ENCODE assay signal across 15 cellular contexts in the genomic region with DNA sequence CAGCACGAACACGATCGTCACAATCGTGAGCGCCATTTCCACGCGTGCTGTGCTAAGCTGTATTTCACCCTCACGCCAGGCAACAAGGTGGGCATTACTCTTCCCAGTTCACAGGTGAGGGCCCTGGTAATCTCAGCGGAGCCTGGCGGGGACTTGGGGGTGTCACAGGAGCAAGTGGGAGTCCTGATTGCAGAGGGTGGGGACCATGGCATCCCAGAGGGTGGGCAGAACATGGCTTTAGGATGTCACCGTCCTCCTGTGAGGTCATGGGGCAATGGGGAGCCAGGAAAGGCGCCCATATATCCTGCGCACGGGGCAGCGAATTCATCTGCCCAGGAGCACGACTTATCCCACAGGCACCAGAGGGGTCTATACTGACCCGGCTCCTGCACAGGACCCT.
DNase-seq lines count a peak whose midpoint lies in the region; ATAC-seq, FAIRE-seq and TF ChIP-seq lines count a peak whose summit lies in the region.
"Had no signal": no experiment of that assay in that cellular context is flagged by ENCODE, and none has a peak within 500 bp of the region (broad histone marks: within the 10 kb centered on the region; RNA-seq: fewer than 3 reads in every experiment).

No MANE protein-coding gene starts in this region.

- H2BK120ac ChIP-seq in H1 (replicated peaks; ENCODE audit: low read depth, low read length), result no peak overlapping the region

- no peak overlapping the region for H3K23ac ChIP-seq in H1 (ENCODE audit: insufficient read length)

- no peak overlapping the region for H2AK5ac ChIP-seq in H1 (ENCODE audit: low read depth, low read length)

- H3K9me3 ChIP-seq in BLaER1 (no peaks in the 10 kb centered on the region), H1 (ENCODE audit: insufficient read depth in 2 of 2, low read depth in 1 of 2, low read length in 1 of 2) (no peaks in the 10 kb centered on the region), spleen (peaks cover 0 to 5% (median 0%) of the 10 kb centered on the region in 8 donors)
- H3K9me3 ChIP-seq in CD4-positive, alpha-beta T cell (ENCODE audit: control insufficient read depth, low read length), result no peaks in the 10 kb centered on the region

- FAIRE-seq in H1 (lab: Jason Lieb, UNC), result no peak
- FAIRE-seq: A204.1, GM19239, HepG2 had no signal

- no peak overlapping the region for H2BK12ac ChIP-seq in H1 (ENCODE audit: low read depth, low read length)

- H3K4me3 ChIP-seq in BLaER1 (no peak overlapping the region), H1 (ENCODE audit: extremely low read depth in 1 of 4, insufficient read depth in 2 of 4, low read depth in 3 of 4, low read length in 4 of 4) (no peak overlapping the region), spleen (no peak overlapping the region)

- peaks cover 14% of the 10 kb centered on the region for H3K4me1 ChIP-seq in BLaER1
- peaks cover 0 to 6% (median 1%) of the 10 kb centered on the region in 4 experiments; a peak in 3 of 7 replicates for H3K4me1 ChIP-seq in H1 (replicated peaks in 1 of 4; ENCODE audit: control insufficient read depth in 3 of 4, insufficient read depth in 4 of 4, low read length in 3 of 4)
- no peaks in the 10 kb centered on the region for H3K4me1 ChIP-seq in spleen

- no peak for ATAC-seq in CD4-positive, alpha-beta T cell (ENCODE audit: poor library complexity)
- ATAC-seq: HepG2 had no signal

- no peak overlapping the region for H2BK5ac ChIP-seq in H1 (ENCODE audit: low read depth, low read length)

- no peak overlapping the region for H3K9ac ChIP-seq in BLaER1
- no peak overlapping the region for H3K9ac ChIP-seq in H1 (replicated peaks in 1 of 4; ENCODE audit: extremely low read depth in 1 of 4, low read depth in 3 of 4, low read length in 3 of 4)

- H3K4me2 ChIP-seq in BLaER1 (peak overlapping the region; percentile 45), H1 (ENCODE audit: insufficient read depth in 1 of 2, low read depth in 2 of 2, low read length in 2 of 2) (no peak overlapping the region)

- no peaks in the 10 kb centered on the region for H3K79me2 ChIP-seq in H1 (ENCODE audit: control insufficient read depth in 1 of 2, insufficient read depth in 2 of 2, low read length in 2 of 2)

- H2BK20ac ChIP-seq in H1 (ENCODE audit: low read length), result no peak overlapping the region

- H3K23me2 ChIP-seq in H1 (ENCODE audit: low read depth, low read length), result peaks cover 14% of the 10 kb centered on the region; the same call in 1 of the 2 replicates

- H4K8ac ChIP-seq in H1 (ENCODE audit: extremely low read depth, insufficient read depth, low read length), result no peak overlapping the region

- H3K79me1 ChIP-seq in H1 (ENCODE audit: low read depth, low read length), result no peaks in the 10 kb centered on the region

- intact Hi-C loops in CD4-positive, alpha-beta T cell (cut with DNase I, micrococcal nuclease), result no loop called here
- intact Hi-C loops in spleen (cut with DNase I; ENCODE audit: low total_unique reads), result no loop called here

- POLR2A ChIA-PET in CD4-positive, alpha-beta T cell (lab: Charles Lee), result interaction anchor here (0.8 to 3.6 kb wide), 4 partner anchors 25 to 355 kb away, joined by 3 to 30 read pairs (median 4); no protein-coding TSS in a partner anchor
- POLR2A ChIA-PET in H1 (lab: Charles Lee; ENCODE audit: partially characterized antibody), result no interaction called here

- H3K4me3 Mint-ChIP-seq in CD4-positive, alpha-beta T cell, result peak overlapping the region; percentile 69
- H3K4me3 Mint-ChIP-seq: B cell, CD14-positive monocyte had no signal

- H3K27me3 Mint-ChIP-seq in CD4-positive, alpha-beta T cell, result no peaks in the 10 kb centered on the region
- H3K27me3 Mint-ChIP-seq: B cell had no signal

- H3K9me3 Mint-ChIP-seq in CD4-positive, alpha-beta T cell, result no peaks in the 10 kb centered on the region

- no peak for TF ChIP-seq POLR2A in H1 (IDR thresholded peaks at IDR 0.05; ENCODE audit: control extremely low read depth in 1 of 2, low read depth in 2 of 2, low read length in 2 of 2)
- TF ChIP-seq POLR2A in spleen (IDR thresholded peaks at IDR 0.05), result no peak

- no peak overlapping the region for H3K56ac ChIP-seq in H1 (replicated peaks; ENCODE audit: insufficient read length, low read depth, low read length)

- no peaks in the 10 kb centered on the region for H3K27me3 ChIP-seq in BLaER1
- H3K27me3 ChIP-seq in CD4-positive, alpha-beta T cell (ENCODE audit: control insufficient read depth, insufficient read depth, low read length), result no peaks in the 10 kb centered on the region
- H3K27me3 ChIP-seq in H1 (replicated peaks in 1 of 4; ENCODE audit: control insufficient read depth in 3 of 4, extremely low read depth in 1 of 4, insufficient read depth in 3 of 4, low read length in 3 of 4), result no peaks in the 10 kb centered on the region
- peaks cover 0 to 15% (median 0%) of the 10 kb centered on the region in 7 donors for H3K27me3 ChIP-seq in spleen (replicated peaks in 1 of 7)

- TF ChIP-seq EP300 in H1 (IDR thresholded peaks at IDR 0.05; ENCODE audit: borderline replicate concordance in 1 of 2, low read depth in 2 of 2, low read length in 2 of 2), result no peak

- H3K36me3 ChIP-seq in BLaER1, result no peaks in the 10 kb centered on the region
- H3K36me3 ChIP-seq in H1 (ENCODE audit: control insufficient read depth in 2 of 4, insufficient read depth in 4 of 4, low read length in 3 of 4), result no peaks in the 10 kb centered on the region
- H3K36me3 ChIP-seq in spleen, result no peaks in the 10 kb centered on the region

- 95% methylated on average over 17 of the region's 17 CpGs; no CpG with 5 or more reads in 1 of the 2 experiments for WGBS in H1 (ENCODE audit: extremely low coverage in 1 of 2, insufficient coverage in 1 of 2, insufficient read length in 1 of 2, insufficient replicate concordance in 2 of 2, low coverage in 1 of 2, low lambda C conversion rate in 2 of 2, missing lambda C conversion rate in 1 of 2), 2 experiments
- WGBS in spleen, 5 donors, result 94 to 97% (median 95%) methylated on average over 17 of the region's 17 CpGs

- H3K14ac ChIP-seq in H1 (ENCODE audit: insufficient read length), result no peak overlapping the region

- no peaks in the 10 kb centered on the region for H4K20me1 ChIP-seq in BLaER1
- peaks cover 0 to 7% of the 10 kb centered on the region in 2 experiments for H4K20me1 ChIP-seq in H1 (replicated peaks in 1 of 2; ENCODE audit: control insufficient read depth in 1 of 2, insufficient read depth in 2 of 2, low read length in 2 of 2)

- H2AFZ ChIP-seq in H1 (ENCODE audit: low read length), result no peak overlapping the region

- H4K91ac ChIP-seq in H1 (replicated peaks; ENCODE audit: insufficient read length, low read length), result no peak overlapping the region

- H2BK15ac ChIP-seq in H1 (ENCODE audit: low read length), result 0 out of 2 replicates have a peak overlapping the region, but pooled peaks have one; percentile 81

- no peak for TF ChIP-seq CTCF in CD4-positive, alpha-beta T cell (IDR thresholded peaks at IDR 0.05)
- TF ChIP-seq CTCF in H1 (IDR thresholded peaks at IDR 0.05; ENCODE audit: control extremely low read depth in 1 of 3, insufficient read depth in 1 of 3, low read depth in 1 of 3, low read length in 3 of 3) (no peak), spleen (IDR thresholded peaks at IDR 0.05 in 8 of 11, conservative IDR thresholded peaks at IDR 0.05 in 3 of 11) (no peak)

- H3K27ac ChIP-seq in BLaER1 (no peak overlapping the region), H1 (ENCODE audit: low read depth, low read length) (no peak overlapping the region), spleen (no peak overlapping the region)
- no peak overlapping the region for H3K27ac ChIP-seq in CD4-positive, alpha-beta T cell (ENCODE audit: low read depth, low read length)

- no peak for TF ChIP-seq RAD21 in H1 (IDR thresholded peaks at IDR 0.05 in 1 of 2, conservative IDR thresholded peaks at IDR 0.05 in 1 of 2; ENCODE audit: low read depth in 2 of 2, low read length in 2 of 2)

- CTCF ChIA-PET in CD4-positive, alpha-beta T cell (lab: Charles Lee), result no interaction called here
- CTCF ChIA-PET in H1 (lab: Charles Lee; ENCODE audit: partially characterized antibody), result interaction anchor here (0.6 kb wide), 1 partner anchor 506 kb away, joined by 3 read pairs; no protein-coding TSS in a partner anchor

- no peak for DNase-seq in CD4-positive, alpha-beta T cell
- DNase-seq in H1 (ENCODE audit: low read depth in 1 of 2, low spot score in 2 of 2), result no peak
- peak; percentile 56 for DNase-seq in spleen
- DNase-seq in HCEC 1CT, result no peak
- DNase-seq in SHP77 treated with DMSO at 0.1 percent for 48 hours (lab: John Stamatoyannopoulos, UW), result no peak
- DNase-seq in NCI-H1694 (lab: John Stamatoyannopoulos, UW), result no peak
- DNase-seq: DMS53, GF-D8, H7 had no signal

- H3K4me1 Mint-ChIP-seq in CD4-positive, alpha-beta T cell (ENCODE audit: low read depth), result peaks cover 41% of the 10 kb centered on the region
- H3K4me1 Mint-ChIP-seq: B cell had no signal

- no peak overlapping the region for H3K4ac ChIP-seq in H1 (replicated peaks; ENCODE audit: insufficient read length, low read depth, low read length)

- peak overlapping the region; percentile 88 for H3K27ac Mint-ChIP-seq in CD4-positive, alpha-beta T cell
- H3K27ac Mint-ChIP-seq: B cell, CD14-positive monocyte had no signal

- H4K5ac ChIP-seq in H1 (ENCODE audit: insufficient read length, low read depth, low read length), result no peak overlapping the region

- no peak overlapping the region for H3K18ac ChIP-seq in H1 (ENCODE audit: extremely low read depth, low read length)

- no peaks in the 10 kb centered on the region for H3K36me3 Mint-ChIP-seq in CD4-positive, alpha-beta T cell (ENCODE audit: low read depth)
- H3K36me3 Mint-ChIP-seq: CD14-positive monocyte had no signal

TF ChIP-seq in H1, 55 proteins besides CTCF, POLR2A, EP300 and RAD21 (continues in another document):
- TF ChIP-seq, protein P1, sequence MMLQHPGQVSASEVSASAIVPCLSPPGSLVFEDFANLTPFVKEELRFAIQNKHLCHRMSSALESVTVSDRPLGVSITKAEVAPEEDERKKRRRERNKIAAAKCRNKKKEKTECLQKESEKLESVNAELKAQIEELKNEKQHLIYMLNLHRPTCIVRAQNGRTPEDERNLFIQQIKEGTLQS (IDR thresholded peaks at IDR 0.05; ENCODE audit: insufficient read depth, low read depth, low read length), result no peak
- TF ChIP-seq BACH1 (IDR thresholded peaks at IDR 0.05; ENCODE audit: low read length) (no peak), RXRA (IDR thresholded peaks at IDR 0.05; ENCODE audit: insufficient read depth, low read depth, low read length) (no peak), SP1 (IDR thresholded peaks at IDR 0.05; ENCODE audit: low read depth, low read length) (no peak), JUN (IDR thresholded peaks at IDR 0.05; ENCODE audit: low read depth, low read length) (no peak), GABPA (IDR thresholded peaks at IDR 0.05; ENCODE audit: borderline replicate concordance, insufficient read depth, low read length) (no peak), GTF2F1 (IDR thresholded peaks at IDR 0.05; ENCODE audit: borderline replicate concordance, low read depth, low read length) (no peak), BCL11A (IDR thresholded peaks at IDR 0.05; ENCODE audit: low read depth in 2 of 2, low read length in 2 of 2) (no peak)
- TF ChIP-seq, protein P2, sequence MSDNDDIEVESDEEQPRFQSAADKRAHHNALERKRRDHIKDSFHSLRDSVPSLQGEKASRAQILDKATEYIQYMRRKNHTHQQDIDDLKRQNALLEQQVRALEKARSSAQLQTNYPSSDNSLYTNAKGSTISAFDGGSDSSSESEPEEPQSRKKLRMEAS (IDR thresholded peaks at IDR 0.05), result no peak
